Comparison of ENCODE assay signal across 14 cellular contexts in genomic region chr11:40168461-40168860, GRCh38.
DNase-seq lines count a peak whose midpoint lies in the region; ATAC-seq and TF ChIP-seq lines count a peak whose summit lies in the region.
"Had no signal": no experiment of that assay in that cellular context is flagged by ENCODE, and none has a peak within 500 bp of the region (broad histone marks: within the 10 kb centered on the region; RNA-seq: fewer than 3 reads in every experiment).

No MANE protein-coding gene starts in this region.

- no peaks in the 10 kb centered on the region for H3K27me3 Mint-ChIP-seq in activated T-helper 17 cell treated with anti-CD3 and anti-CD28 coated beads, Interleukin-2, amount 50 U/mL, for 72 hours

- peaks cover 13% of the 10 kb centered on the region for H3K9me3 Mint-ChIP-seq in activated T-helper 17 cell treated with anti-CD3 and anti-CD28 coated beads, Interleukin-2, amount 50 U/mL, for 72 hours

- H2BK5ac ChIP-seq in mesendoderm (ENCODE audit: low read length): no peak overlapping the region

- H3K4me2 ChIP-seq in mesendoderm (ENCODE audit: low read length): no peak overlapping the region

- no peak overlapping the region for H3K23ac ChIP-seq in mesendoderm (ENCODE audit: low read length)

- H3K4me3 Mint-ChIP-seq in activated T-helper 17 cell treated with anti-CD3 and anti-CD28 coated beads, Interleukin-2, amount 50 U/mL, for 72 hours: no peak overlapping the region
- H3K4me3 Mint-ChIP-seq: activated T-cell treated with anti-CD3 and anti-CD28 coated beads, Interleukin-2, amount 50 U/mL, for 72 hours; stimulated activated effector memory CD8-positive, alpha-beta T cell treated with anti-CD3 and anti-CD28 coated beads, Interleukin-12 subunit alpha, Interleukin-12 subunit beta, amount 100 ng/mL, for 72 hours had no signal

- H2BK120ac ChIP-seq in mesendoderm (ENCODE audit: low read depth, low read length): no peak overlapping the region

- no peak for TF ChIP-seq CTCF in omental fat pad (IDR thresholded peaks at IDR 0.05)

- H3K56ac ChIP-seq in mesendoderm (ENCODE audit: low read length): no peak overlapping the region

- no peak overlapping the region for H3K4me3 ChIP-seq in mesendoderm (ENCODE audit: low read length)
- H3K4me3 ChIP-seq: pancreas, SJSA1 had no signal

- H3K27ac ChIP-seq in mesendoderm (ENCODE audit: low read depth, low read length): no peak overlapping the region
- H3K27ac ChIP-seq: pancreas, SJSA1 had no signal

- ATAC-seq in GM19023 (IDR thresholded peaks at IDR 0.05; ENCODE audit: unreplicated experiment): peak; percentile 85
- ATAC-seq in GM21737 (IDR thresholded peaks at IDR 0.05; ENCODE audit: unreplicated experiment): peak; percentile 88
- peak; percentile 90 for ATAC-seq in HG03354 (IDR thresholded peaks at IDR 0.05; ENCODE audit: poor library complexity, severe bottlenecking, unreplicated experiment)
- no peak for ATAC-seq in omental fat pad (ENCODE audit: low FRiP score)
- no peak for ATAC-seq in activated T-helper 17 cell treated with anti-CD3 and anti-CD28 coated beads, Interleukin-2, amount 50 U/mL, for 72 hours (replicated peaks)
- ATAC-seq: activated T-cell treated with anti-CD3 and anti-CD28 coated beads, Interleukin-2, amount 50 U/mL, for 72 hours; pancreas; stimulated activated effector memory CD8-positive, alpha-beta T cell treated with anti-CD3 and anti-CD28 coated beads, Interleukin-12 subunit alpha, Interleukin-12 subunit beta, amount 100 ng/mL, for 72 hours had no signal

- H3K36me3 ChIP-seq in mesendoderm (ENCODE audit: control insufficient read depth, insufficient read depth, low read length): no peaks in the 10 kb centered on the region
- H3K36me3 ChIP-seq: pancreas, SJSA1 had no signal

- no peaks in the 10 kb centered on the region for H3K79me1 ChIP-seq in mesendoderm (ENCODE audit: low read length)

- no peaks in the 10 kb centered on the region for H3K36me3 Mint-ChIP-seq in activated T-helper 17 cell treated with anti-CD3 and anti-CD28 coated beads, Interleukin-2, amount 50 U/mL, for 72 hours (ENCODE audit: low read depth)
- H3K36me3 Mint-ChIP-seq: stimulated activated effector memory CD8-positive, alpha-beta T cell treated with anti-CD3 and anti-CD28 coated beads, Interleukin-12 subunit alpha, Interleukin-12 subunit beta, amount 100 ng/mL, for 72 hours had no signal

- H2AK5ac ChIP-seq in mesendoderm (ENCODE audit: low read length): no peak overlapping the region

- peaks cover 2% of the 10 kb centered on the region for H3K4me1 ChIP-seq in mesendoderm (ENCODE audit: control insufficient read depth, low read depth, low read length)
- H3K4me1 ChIP-seq: pancreas, SJSA1 had no signal

- no peaks in the 10 kb centered on the region for H3K79me2 ChIP-seq in mesendoderm (ENCODE audit: control insufficient read depth, insufficient read depth, low read length)

- no peaks in the 10 kb centered on the region for H3K27me3 ChIP-seq in mesendoderm (ENCODE audit: insufficient read depth, low read length, poor library complexity)
- H3K27me3 ChIP-seq: pancreas, SJSA1 had no signal

- no peak overlapping the region for H3K9ac ChIP-seq in mesendoderm (ENCODE audit: low read length)

- H4K8ac ChIP-seq in mesendoderm (ENCODE audit: low read depth, low read length): no peak overlapping the region

- H3K4me1 Mint-ChIP-seq in activated T-helper 17 cell treated with anti-CD3 and anti-CD28 coated beads, Interleukin-2, amount 50 U/mL, for 72 hours: no peaks in the 10 kb centered on the region
- H3K4me1 Mint-ChIP-seq: stimulated activated effector memory CD8-positive, alpha-beta T cell treated with anti-CD3 and anti-CD28 coated beads, Interleukin-12 subunit alpha, Interleukin-12 subunit beta, amount 100 ng/mL, for 72 hours had no signal

- H3K27ac Mint-ChIP-seq in activated T-helper 17 cell treated with anti-CD3 and anti-CD28 coated beads, Interleukin-2, amount 50 U/mL, for 72 hours: no peak overlapping the region
- H3K27ac Mint-ChIP-seq: activated T-cell treated with anti-CD3 and anti-CD28 coated beads, Interleukin-2, amount 50 U/mL, for 72 hours; stimulated activated effector memory CD8-positive, alpha-beta T cell treated with anti-CD3 and anti-CD28 coated beads, Interleukin-12 subunit alpha, Interleukin-12 subunit beta, amount 100 ng/mL, for 72 hours had no signal

- no peak overlapping the region for H3K4ac ChIP-seq in mesendoderm (ENCODE audit: low read depth, low read length)

- H4K5ac ChIP-seq in mesendoderm (ENCODE audit: low read length): no peak overlapping the region

- H3K18ac ChIP-seq in mesendoderm (ENCODE audit: low read length): no peak overlapping the region

- H2BK15ac ChIP-seq in mesendoderm (replicated peaks; ENCODE audit: low read depth): no peak overlapping the region

- DNase-seq in mesendoderm: peak; percentile 41
- DNase-seq in T-helper 2 cell: no peak
- no peak for DNase-seq in omental fat pad (ENCODE audit: low spot score)
- DNase-seq in NCI-H446 treated with DMSO at 0.1 percent for 48 hours (lab: John Stamatoyannopoulos, UW): no peak
- DNase-seq: activated T-cell treated with anti-CD3 and anti-CD28 coated beads, Interleukin-2, amount 50 U/mL, for 72 hours; NCI-H526; pancreas; stimulated activated CD4-positive, alpha-beta T cell treated with anti-CD3 and anti-CD28 coated beads, Interleukin-1b, Interleukin-23, amount 100 ng/mL, for 48 hours had no signal

Comparison
In these comparisons a context has a peak if more than half of its experiments do, and no peak if none do; other contexts are left out.
1. ATAC-seq: peak in GM19023 (single experiment), GM21737 (single experiment) and HG03354 (single experiment); none in omental fat pad (single experiment) and activated T-helper 17 cell treated with anti-CD3 and anti-CD28 coated beads, Interleukin-2, amount 50 U/mL, for 72 hours (single experiment).